In the genomic region with DNA sequence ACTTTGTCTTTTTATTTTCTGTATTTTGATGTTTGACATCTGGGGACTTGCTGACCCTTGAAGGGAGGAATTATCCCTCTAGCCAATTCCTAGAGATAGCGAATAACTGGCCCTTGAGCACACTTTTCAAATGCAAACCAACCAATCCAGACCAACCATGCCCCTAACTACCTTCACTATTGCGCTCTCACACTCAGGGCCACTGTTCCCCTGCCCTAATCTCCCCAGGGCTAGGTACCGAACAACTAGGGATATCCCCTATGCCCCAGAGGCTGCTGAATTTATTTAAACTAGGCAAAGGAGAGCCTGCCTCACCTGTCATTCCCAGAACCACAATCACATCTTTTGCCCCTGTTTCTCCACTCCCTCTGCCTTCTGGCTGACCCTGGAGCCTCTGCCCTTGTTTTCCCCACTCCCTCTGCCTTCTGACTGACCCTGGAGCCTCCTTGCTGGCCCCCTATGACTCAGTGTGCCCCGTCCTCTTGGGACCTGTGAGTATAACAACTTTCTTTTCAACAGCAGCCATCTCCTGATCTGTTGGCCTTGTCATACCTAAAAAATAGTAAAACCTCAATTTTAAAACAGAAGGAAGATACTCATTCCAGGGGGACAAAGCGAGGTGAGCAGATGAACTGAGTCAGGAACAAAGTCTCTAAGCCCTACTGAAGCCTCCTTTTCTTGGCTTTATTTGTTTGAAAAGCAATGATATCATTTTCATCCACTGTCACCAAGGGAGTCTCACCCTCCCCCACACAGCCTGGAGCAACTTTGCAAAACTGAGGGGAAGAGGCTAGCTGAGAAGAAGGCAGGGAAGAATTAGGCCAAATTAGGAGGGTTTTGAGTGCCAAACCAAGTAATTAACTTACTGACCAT, we compare ENCODE assay signal across 18 cellular contexts.
DNase-seq lines count a peak whose midpoint lies in the region; ATAC-seq and TF ChIP-seq lines count a peak whose summit lies in the region.
"Had no signal": no experiment of that assay in that cellular context is flagged by ENCODE, and none has a peak within 500 bp of the region (broad histone marks: within the 10 kb centered on the region; RNA-seq: fewer than 3 reads in every experiment).

No MANE protein-coding gene starts in this region.

- 85 to 87% methylated on average over 5 of the region's 5 CpGs for WGBS in GM23248 (ENCODE audit: low coverage in 1 of 2, low lambda C conversion rate in 2 of 2, missing lambda C conversion rate in 2 of 2), 2 experiments
- WGBS in sigmoid colon, 2 donors, result 91% methylated on average over 5 of the region's 5 CpGs

- H3K4me1 ChIP-seq in GM23248 (ENCODE audit: insufficient read depth) (peaks cover 8% of the 10 kb centered on the region), adipocyte (ENCODE audit: control insufficient read depth, insufficient read depth, low read length) (peaks cover 25% of the 10 kb centered on the region), sigmoid colon (peaks cover 0 to 65% (median 42%) of the 10 kb centered on the region in 4 donors)

- H3K4me2 ChIP-seq in GM23248 (ENCODE audit: unreplicated experiment), result no peak overlapping the region

- no peaks in the 10 kb centered on the region for H3K9me3 ChIP-seq in GM23248 (ENCODE audit: low read depth)
- no peaks in the 10 kb centered on the region for H3K9me3 ChIP-seq in adipocyte (ENCODE audit: control insufficient read depth, low read length)
- H3K9me3 ChIP-seq in sigmoid colon, result no peaks in the 10 kb centered on the region
- H3K9me3 ChIP-seq: vagina had no signal

- DNase-seq in GM23248 (peak; percentile 36), adipocyte (ENCODE audit: low read depth) (peak; percentile 23), left ventricle myocardium superior (no peak), sigmoid colon (no peak), NCI-H345 (lab: John Stamatoyannopoulos, UW) (no peak)
- no peak for DNase-seq in activated CD4-positive, alpha-beta T cell treated with anti-CD3 and anti-CD28 coated beads for 4 hours
- DNase-seq: activated CD4-positive, CD25-positive, alpha-beta regulatory T cell treated with anti-CD3 and anti-CD28 coated beads, Interleukin-2, amount 50 U/mL, for 72 hours; activated CD8-positive, alpha-beta memory T cell treated with anti-CD3 and anti-CD28 coated beads, Interleukin-2, amount 50 U/mL, for 4 hours; activated naive CD4-positive, alpha-beta T cell treated with anti-CD3 and anti-CD28 coated beads for 36 hours; effector memory CD4-positive, alpha-beta T cell; left colon; natural killer cell; NCI-H1105; NCI-H2227 treated with DMSO at 0.1 percent for 48 hours; T-helper 2 cell had no signal

- H3K4me3 ChIP-seq in GM23248 (no peak overlapping the region), adipocyte (ENCODE audit: low read length) (peak overlapping the region; percentile 6), sigmoid colon (no peak overlapping the region)
- H3K4me3 ChIP-seq: vagina had no signal

- no peak for TF ChIP-seq EP300 in sigmoid colon (IDR thresholded peaks at IDR 0.05)

- H3K27me3 ChIP-seq in GM23248 (replicated peaks; ENCODE audit: insufficient read depth) (no peaks in the 10 kb centered on the region), adipocyte (replicated peaks; ENCODE audit: control insufficient read depth, insufficient read depth, low read length) (no peaks in the 10 kb centered on the region), sigmoid colon (no peaks in the 10 kb centered on the region)
- H3K27me3 ChIP-seq: vagina had no signal

- peak; percentile 13 for ATAC-seq in left ventricle myocardium superior
- no peak for ATAC-seq in GM21381 (IDR thresholded peaks at IDR 0.05; ENCODE audit: unreplicated experiment)
- ATAC-seq in activated CD4-positive, CD25-positive, alpha-beta regulatory T cell treated with anti-CD3 and anti-CD28 coated beads, Interleukin-2, amount 50 U/mL, for 24 hours, result no peak
- ATAC-seq: left colon, natural killer cell had no signal

- no peaks in the 10 kb centered on the region for H3K36me3 ChIP-seq in GM23248 (ENCODE audit: low read depth)
- no peaks in the 10 kb centered on the region for H3K36me3 ChIP-seq in adipocyte (ENCODE audit: control insufficient read depth, insufficient read depth, low read length, severe bottlenecking)
- no peaks in the 10 kb centered on the region for H3K36me3 ChIP-seq in sigmoid colon
- H3K36me3 ChIP-seq: vagina had no signal

- H2AFZ ChIP-seq in GM23248, result peak overlapping the region; percentile 48

- H3K9ac ChIP-seq in GM23248 (no peak overlapping the region), adipocyte (ENCODE audit: low read length) (no peak overlapping the region)

- no peaks in the 10 kb centered on the region for H4K20me1 ChIP-seq in GM23248 (ENCODE audit: insufficient read depth)

- intact Hi-C loops in left ventricle myocardium superior (cut with micrococcal nuclease) (no loop called here), sigmoid colon (cut with DNase I) (no loop called here)

- no peaks in the 10 kb centered on the region for H3K9me2 ChIP-seq in GM23248 (ENCODE audit: insufficient read depth)

- TF ChIP-seq POLR2A in sigmoid colon (IDR thresholded peaks at IDR 0.05), result no peak

- H3K79me2 ChIP-seq in GM23248 (ENCODE audit: insufficient read depth), result no peaks in the 10 kb centered on the region

- H3K27ac ChIP-seq in GM23248, result 0 out of 2 replicates have a peak overlapping the region, but pooled peaks have one; percentile 0
- peak overlapping the region in 3 of 4 donors; percentile 57 to 76 (median 71) for H3K27ac ChIP-seq in sigmoid colon
- H3K27ac ChIP-seq: vagina had no signal

- no peak for TF ChIP-seq CTCF in sigmoid colon (IDR thresholded peaks at IDR 0.05)

- H3F3A ChIP-seq in GM23248 (ENCODE audit: insufficient read depth), result no peaks in the 10 kb centered on the region

- in situ Hi-C loops in GM23248 (cut with MboI), result no loop called here

Comparison
In these comparisons a context has a peak if more than half of its experiments do, and no peak if none do; other contexts are left out.
1. DNase-seq: peak in GM23248 (single experiment) and adipocyte (single experiment); none in left ventricle myocardium superior (single experiment), sigmoid colon (single experiment), activated CD4-positive, alpha-beta T cell treated with anti-CD3 and anti-CD28 coated beads for 4 hours (0 of 2) and NCI-H345 (single experiment).